ENCODE assay signal across 1 cellular context in genomic region chr3:23810342-23811116, GRCh38.
A peak's percentile ranks its signal among the peaks of the same experiment; 100 is the strongest.
TF ChIP-seq lines count a peak whose summit lies in the region.

No MANE protein-coding gene starts in this region.

TF ChIP-seq in HepG2, 621 proteins besides CTCF, POLR2A, EP300 and RAD21 (continued from another document and continues in another):
- TF ChIP-seq ARID5B (CRISPR knock-in tag; IDR thresholded peaks at IDR 0.05) (peak; percentile 42; the same call in 1 of the 2 replicates), ZNF605 (CRISPR knock-in tag; IDR thresholded peaks at IDR 0.05) (no peak), IRX3 (CRISPR knock-in tag; IDR thresholded peaks at IDR 0.05; ENCODE audit: borderline replicate concordance, low read depth) (peak; percentile 26; the same call in 1 of the 2 replicates), ZNF333 (CRISPR knock-in tag; IDR thresholded peaks at IDR 0.05; ENCODE audit: borderline replicate concordance) (no peak), GATAD2A (CRISPR knock-in tag; IDR thresholded peaks at IDR 0.05) (peak; percentile 43), PHF8 (CRISPR knock-in tag; IDR thresholded peaks at IDR 0.05) (peak; percentile 67), ZSCAN20 (CRISPR knock-in tag; IDR thresholded peaks at IDR 0.05; ENCODE audit: borderline replicate concordance) (no peak), TMF1 (CRISPR knock-in tag; IDR thresholded peaks at IDR 0.05; ENCODE audit: low read depth) (no peak), POLR2AphosphoS2 (IDR thresholded peaks at IDR 0.05; ENCODE audit: low read depth, low read length) (no peak), IRF1 (CRISPR knock-in tag; IDR thresholded peaks at IDR 0.05; ENCODE audit: low read depth) (no peak), ZBTB25 (CRISPR knock-in tag; IDR thresholded peaks at IDR 0.05) (0 out of 2 replicates have a peak, but pooled peaks have one; percentile 24), NCOA5 (CRISPR knock-in tag; IDR thresholded peaks at IDR 0.05) (no peak), ZNF543 (CRISPR knock-in tag; IDR thresholded peaks at IDR 0.05) (peak; percentile 62; the same call in 1 of the 2 replicates), ZSCAN5A (CRISPR knock-in tag; IDR thresholded peaks at IDR 0.05; ENCODE audit: borderline replicate concordance) (no peak), ZNF18 (CRISPR knock-in tag; IDR thresholded peaks at IDR 0.05; ENCODE audit: insufficient replicate concordance) (peak; percentile 96), SIX4 (CRISPR knock-in tag; IDR thresholded peaks at IDR 0.05) (no peak), PCBP1 (IDR thresholded peaks at IDR 0.05; ENCODE audit: borderline replicate concordance, low read depth, low read length) (no peak), ZNF33B (CRISPR knock-in tag; IDR thresholded peaks at IDR 0.05) (no peak), ARID4A (CRISPR knock-in tag; IDR thresholded peaks at IDR 0.05; ENCODE audit: borderline replicate concordance) (peak; percentile 29; the same call in 1 of the 2 replicates), PITX1 (CRISPR knock-in tag; IDR thresholded peaks at IDR 0.05) (no peak), NFE2L1 (CRISPR knock-in tag; IDR thresholded peaks at IDR 0.05; ENCODE audit: borderline replicate concordance) (no peak), ZUFSP (CRISPR knock-in tag; IDR thresholded peaks at IDR 0.05; ENCODE audit: borderline replicate concordance) (no peak), PRDM10 (CRISPR knock-in tag; IDR thresholded peaks at IDR 0.05; ENCODE audit: low read depth) (no peak), ZNF672 (CRISPR knock-in tag; IDR thresholded peaks at IDR 0.05) (no peak), MAZ (IDR thresholded peaks at IDR 0.05; ENCODE audit: borderline replicate concordance, low read depth, low read length) (peak; percentile 44; the same call in 1 of the 2 replicates), MAZ (CRISPR knock-in tag; IDR thresholded peaks at IDR 0.05; ENCODE audit: low read depth) (peak; percentile 55; the same call in 1 of the 2 replicates), ZNF775 (CRISPR knock-in tag; IDR thresholded peaks at IDR 0.05; ENCODE audit: borderline replicate concordance) (no peak), SSRP1 (CRISPR knock-in tag; IDR thresholded peaks at IDR 0.05) (no peak), STAT6 (CRISPR knock-in tag; IDR thresholded peaks at IDR 0.05; ENCODE audit: borderline replicate concordance) (no peak), HMGXB4 (CRISPR knock-in tag; IDR thresholded peaks at IDR 0.05; ENCODE audit: borderline replicate concordance in 1 of 2, low read depth in 1 of 2) (peak; percentile 52 to 68; a peak in 2 of 4 replicates)
